ENCODE assay signal across 1 cellular context in genomic region chr12:6792522-6793201, GRCh38.
A peak's percentile ranks its signal among the peaks of the same experiment; 100 is the strongest.
TF ChIP-seq lines count a peak whose summit lies in the region.

No MANE protein-coding gene starts in this region.

TF ChIP-seq in HepG2, 621 proteins besides CTCF, POLR2A, EP300 and RAD21 (continued from another document and continues in another):
- TF ChIP-seq AKNA (CRISPR knock-in tag; IDR thresholded peaks at IDR 0.05; ENCODE audit: borderline replicate concordance) = no peak
- no peak for TF ChIP-seq ZNF432 (CRISPR knock-in tag; IDR thresholded peaks at IDR 0.05; ENCODE audit: borderline replicate concordance)
- TF ChIP-seq NR3C1 (CRISPR knock-in tag; IDR thresholded peaks at IDR 0.05) = no peak
- no peak for TF ChIP-seq ZNF276 (CRISPR knock-in tag; IDR thresholded peaks at IDR 0.05; ENCODE audit: low read depth)
- TF ChIP-seq NR2F2 (IDR thresholded peaks at IDR 0.05; ENCODE audit: borderline replicate concordance, low read depth) = no peak
- TF ChIP-seq NFKBIZ (CRISPR knock-in tag; IDR thresholded peaks at IDR 0.05) = no peak
- TF ChIP-seq TAF15 (IDR thresholded peaks at IDR 0.05; ENCODE audit: low read depth, low read length, poor library complexity, severe bottlenecking) = no peak
- 0 out of 2 replicates have a peak, but pooled peaks have one; percentile 36 for TF ChIP-seq HIC2 (CRISPR knock-in tag; IDR thresholded peaks at IDR 0.05; ENCODE audit: low read depth)
- 0 out of 2 replicates have a peak, but pooled peaks have one; percentile 34 for TF ChIP-seq POGK (CRISPR knock-in tag; conservative IDR thresholded peaks at IDR 0.05)
- 0 out of 2 replicates have a peak, but pooled peaks have one; percentile 41 for TF ChIP-seq ZNF614 (CRISPR knock-in tag; IDR thresholded peaks at IDR 0.05; ENCODE audit: borderline replicate concordance)
- TF ChIP-seq NR2C2 (CRISPR knock-in tag; IDR thresholded peaks at IDR 0.05; ENCODE audit: borderline replicate concordance) = no peak
- TF ChIP-seq ZNF577 (CRISPR knock-in tag; IDR thresholded peaks at IDR 0.05; ENCODE audit: borderline replicate concordance, low read depth) = no peak
- no peak for TF ChIP-seq ZNF34 (CRISPR knock-in tag; IDR thresholded peaks at IDR 0.05; ENCODE audit: borderline replicate concordance)
- no peak for TF ChIP-seq MED13 (CRISPR knock-in tag; IDR thresholded peaks at IDR 0.05)
- TF ChIP-seq ZSCAN21 (CRISPR knock-in tag; IDR thresholded peaks at IDR 0.05; ENCODE audit: borderline replicate concordance) = peak; percentile 91
- TF ChIP-seq ARID4A (CRISPR knock-in tag; IDR thresholded peaks at IDR 0.05; ENCODE audit: borderline replicate concordance) = peak; percentile 55; the same call in 1 of the 2 replicates
- TF ChIP-seq TFDP2 (CRISPR knock-in tag; IDR thresholded peaks at IDR 0.05) = peak; percentile 40; the same call in 1 of the 2 replicates
- peak; percentile 76 for TF ChIP-seq ZGPAT (CRISPR knock-in tag; IDR thresholded peaks at IDR 0.05)
- peak; percentile 61; the same call in 1 of the 2 replicates for TF ChIP-seq BATF2 (CRISPR knock-in tag; IDR thresholded peaks at IDR 0.05)
- TF ChIP-seq FOXJ3 (CRISPR knock-in tag; IDR thresholded peaks at IDR 0.05; ENCODE audit: borderline replicate concordance) = no peak
- TF ChIP-seq KLF13 (CRISPR knock-in tag; IDR thresholded peaks at IDR 0.05) = no peak
- TF ChIP-seq ZNF354B (CRISPR knock-in tag; IDR thresholded peaks at IDR 0.05) = no peak
- no peak for TF ChIP-seq PHF8 (CRISPR knock-in tag; IDR thresholded peaks at IDR 0.05)
- TF ChIP-seq ZNF296 (CRISPR knock-in tag; conservative IDR thresholded peaks at IDR 0.05) = no peak
- peak; percentile 90 for TF ChIP-seq TEAD3 (CRISPR knock-in tag; optimal IDR thresholded peaks at IDR 0.05; ENCODE audit: borderline replicate concordance)
- no peak for TF ChIP-seq PRDM10 (CRISPR knock-in tag; IDR thresholded peaks at IDR 0.05; ENCODE audit: low read depth)
- no peak for TF ChIP-seq ZNF3 (CRISPR knock-in tag; IDR thresholded peaks at IDR 0.05)
- TF ChIP-seq NFIC (IDR thresholded peaks at IDR 0.05; ENCODE audit: low read length) = no peak
